In genomic region chr17:32819035-32819434, GRCh38 we compare ENCODE assay signal across 15 cellular contexts. TPM values are rescaled to one million over a fixed set of nuclear protein-coding genes. Genes with fewer than 3 reads are reported as not detected.
DNase-seq lines count a peak whose midpoint lies in the region; ATAC-seq and TF ChIP-seq lines count a peak whose summit lies in the region.
"Had no signal": no experiment of that assay in that cellular context is flagged by ENCODE, and none has a peak within 500 bp of the region (broad histone marks: within the 10 kb centered on the region; RNA-seq: fewer than 3 reads in every experiment).

No MANE protein-coding gene starts in this region.

- no peaks in the 10 kb centered on the region for H3K36me3 ChIP-seq in BJ (ENCODE audit: control insufficient read depth, insufficient read depth, low read length)
- no peaks in the 10 kb centered on the region for H3K36me3 ChIP-seq in gastrocnemius medialis
- no peaks in the 10 kb centered on the region for H3K36me3 ChIP-seq in MG63
- H3K36me3 ChIP-seq: adrenal gland, lower lobe of right lung had no signal

- ATAC-seq in gastrocnemius medialis (peak; percentile 36 to 70), HG02623 (IDR thresholded peaks at IDR 0.05; ENCODE audit: unreplicated experiment) (no peak), GM18519 (IDR thresholded peaks at IDR 0.05; ENCODE audit: low FRiP score, unreplicated experiment) (no peak)

- no peaks in the 10 kb centered on the region for H3K9me3 ChIP-seq in gastrocnemius medialis
- H3K9me3 ChIP-seq in MG63 = no peaks in the 10 kb centered on the region
- H3K9me3 ChIP-seq: adrenal gland, lower lobe of right lung had no signal

- TF ChIP-seq CTCF in BJ (IDR thresholded peaks at IDR 0.05; ENCODE audit: insufficient read depth, low read depth, low read length) = no peak
- TF ChIP-seq CTCF in fibroblast of mammary gland (conservative IDR thresholded peaks at IDR 0.05; ENCODE audit: control insufficient read depth, insufficient read depth, low read depth, low read length) = no peak
- TF ChIP-seq CTCF in gastrocnemius medialis (IDR thresholded peaks at IDR 0.05 in 4 of 5, conservative IDR thresholded peaks at IDR 0.05 in 1 of 5) = no peak

- TF ChIP-seq POLR2A in gastrocnemius medialis (IDR thresholded peaks at IDR 0.05) = no peak

- DNase-seq in BJ (ENCODE audit: low read depth) (peak; percentile 31), OCI-M1 (lab: John Stamatoyannopoulos, UW) (peak; percentile 97), fibroblast of mammary gland (ENCODE audit: low read depth) (peak; percentile 59), gastrocnemius medialis (no peak), MG63 (no peak), DMS79 treated with DMSO at 0.1 percent for 48 hours (lab: John Stamatoyannopoulos, UW) (no peak)
- DNase-seq: activated CD4-positive, alpha-beta T cell treated with anti-CD3 and anti-CD28 coated beads for 1 hour; activated T-cell treated with anti-CD3 and anti-CD28 coated beads, Interleukin-2, amount 50 U/mL, for 1 hour; adrenal gland; CD4-positive, CD25-positive, alpha-beta regulatory T cell; hippocampal formation; lower lobe of right lung; occipital lobe had no signal

- intact Hi-C loops in gastrocnemius medialis (cut with DNase I; ENCODE audit: low total_unique reads) = no loop called here

- in situ Hi-C loops in gastrocnemius medialis (cut with MboI; ENCODE audit: low sequenced_read_pairs in 4 of 4) = no loop called here

- H3K27me3 ChIP-seq in BJ (ENCODE audit: control insufficient read depth, insufficient read depth, low read length) (no peaks in the 10 kb centered on the region), gastrocnemius medialis (peaks cover 0 to 6% (median 0%) of the 10 kb centered on the region in 3 donors), MG63 (no peaks in the 10 kb centered on the region)
- H3K27me3 ChIP-seq: adrenal gland had no signal

- CTCF ChIA-PET in BJ (lab: Yijun Ruan, JAX) = no interaction called here

- POLR2A ChIA-PET in BJ (lab: Charles Lee) = no interaction called here

- H3K4me3 ChIP-seq in BJ (ENCODE audit: low read depth, low read length) (no peak overlapping the region), fibroblast of mammary gland (ENCODE audit: control insufficient read depth, low read depth, low read length) (no peak overlapping the region), gastrocnemius medialis (no peak overlapping the region), MG63 (no peak overlapping the region)
- H3K4me3 ChIP-seq: adrenal gland, lower lobe of right lung had no signal

- peaks cover 0 to 5% of the 10 kb centered on the region in 2 donors for H3K4me1 ChIP-seq in gastrocnemius medialis

- peak overlapping the region; percentile 18 to 69 (median 44) for H3K27ac ChIP-seq in gastrocnemius medialis
- H3K27ac ChIP-seq: lower lobe of right lung had no signal

RNA-seq across cellular contexts. Expression of gene MYO1D, which starts 57.9 kb away (rescaled TPM):
- polyA plus RNA-seq in BJ (2011; rRNA removed) = 23.6 and 30.0 TPM in 2 replicates
- polyA minus RNA-seq in BJ (2011; rRNA and poly(A)+ RNA removed) = 34.5 and 39.4 TPM in 2 replicates
- total RNA-seq in gastrocnemius medialis = 10 to 100 TPM in 1 of 4 donors, 1 to 10 TPM in 3; 5.8 to 20.1 (median 7.8) TPM
- 0.81 and 1.3 TPM in 2 replicates for total RNA-seq in MG63 (2014; rRNA removed; shearing (Covaris generic); ENCODE audit: low replicate concordance)

Comparison
In these comparisons a context has a peak if more than half of its experiments do, and no peak if none do; other contexts are left out.
1. DNase-seq: peak in BJ (single experiment), OCI-M1 (single experiment) and fibroblast of mammary gland (single experiment); none in gastrocnemius medialis (0 of 2), MG63 (single experiment) and DMS79 treated with DMSO at 0.1 percent for 48 hours (single experiment).
2. ATAC-seq: peak in gastrocnemius medialis (2 of 2); none in HG02623 (single experiment) and GM18519 (single experiment).